Comparison of ENCODE assay signal across 20 cellular contexts in the genomic region with DNA sequence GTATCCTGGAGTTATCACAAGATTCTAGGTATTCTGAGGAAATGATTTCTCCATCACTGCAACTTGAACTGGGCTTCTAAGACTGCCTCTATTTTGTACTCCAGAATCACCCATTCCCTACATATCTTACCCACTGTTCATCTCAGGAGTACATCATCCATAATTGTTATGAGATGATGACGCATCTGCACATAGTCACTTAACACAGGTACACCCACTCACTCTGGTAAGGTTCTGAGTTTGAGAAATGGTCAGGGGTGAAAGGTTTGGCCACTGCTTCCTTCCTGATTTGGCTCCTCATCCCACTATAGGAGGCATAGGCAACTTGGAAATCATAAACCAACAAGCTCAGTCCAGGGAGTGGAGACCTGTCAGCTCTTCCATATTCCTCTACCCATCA.
DNase-seq lines count a peak whose midpoint lies in the region; ATAC-seq and TF ChIP-seq lines count a peak whose summit lies in the region.
"Had no signal": no experiment of that assay in that cellular context is flagged by ENCODE, and none has a peak within 500 bp of the region (broad histone marks: within the 10 kb centered on the region; RNA-seq: fewer than 3 reads in every experiment).

No MANE protein-coding gene starts in this region.

- DNase-seq in MCF 10A (ENCODE audit: unreplicated experiment) (no peak), breast epithelium (ENCODE audit: low spot score in 2 of 2) (no peak), RKO (ENCODE audit: low spot score) (peak; percentile 4), fibroblast of mammary gland (ENCODE audit: low read depth) (peak; percentile 33), aorta (no peak), NCI-H1417 (lab: John Stamatoyannopoulos, UW) (no peak)
- DNase-seq in stimulated activated naive CD8-positive, alpha-beta T cell treated with anti-CD3 and anti-CD28 coated beads, Interleukin-15, amount 100 ng/mL, for 72 hours = no peak
- no peak for DNase-seq in activated naive CD4-positive, alpha-beta T cell treated with anti-CD3 and anti-CD28 coated beads for 36 hours
- DNase-seq: 8988T; CD4-positive, alpha-beta memory T cell; NCI-H1930; stimulated activated CD4-positive, alpha-beta T cell treated with anti-CD3 and anti-CD28 coated beads, Interleukin-4, amount 100 ng/mL, for 4 hours; T-cell; testis had no signal

- H3K27me3 ChIP-seq in breast epithelium (peaks cover 0 to 18% of the 10 kb centered on the region in 2 donors), aorta (ENCODE audit: control insufficient read depth in 1 of 2, insufficient read depth in 2 of 2, low read length in 1 of 2) (no peaks in the 10 kb centered on the region)
- H3K27me3 ChIP-seq: ascending aorta, testis had no signal

- WGBS in aorta, 2 donors = 83 to 96% methylated on average over 1 of the region's 1 CpG

- H3K4me3 ChIP-seq in breast epithelium (no peak overlapping the region), fibroblast of mammary gland (ENCODE audit: control insufficient read depth, low read depth, low read length) (no peak overlapping the region), aorta (ENCODE audit: low read length in 2 of 2) (no peak overlapping the region)
- H3K4me3 ChIP-seq: ascending aorta, lung, prostate gland, testis had no signal

- intact Hi-C loops in MCF 10A (cut with micrococcal nuclease) = no loop called here
- intact Hi-C loops in breast epithelium (cut with DNase I; ENCODE audit: low total_unique reads) = no loop called here
- intact Hi-C loops in aorta (cut with DNase I) = no loop called here
- intact Hi-C loops in activated naive CD4-positive, alpha-beta T cell treated with anti-CD3 and anti-CD28 coated beads for 36 hours (cut with micrococcal nuclease) = no loop called here

- H3K36me3 Mint-ChIP-seq in MCF 10A (ENCODE audit: insufficient read depth, unreplicated experiment) = no peaks in the 10 kb centered on the region
- no peaks in the 10 kb centered on the region for H3K36me3 Mint-ChIP-seq in activated naive CD4-positive, alpha-beta T cell treated with anti-CD3 and anti-CD28 coated beads for 36 hours (ENCODE audit: low read depth)
- H3K36me3 Mint-ChIP-seq: activated naive CD4-positive, alpha-beta T cell treated with anti-CD3 and anti-CD28 coated beads, Interleukin-2, amount 50 U/mL, for 72 hours; CD4-positive, alpha-beta memory T cell; stimulated activated naive B cell treated with anti-CD40 and anti-IgM and Interleukin-4, amounts not matched to agents 10 μg/mL and 1 μg/mL and 100 μg/mL, for 72 hours; T-cell had no signal

- no peak overlapping the region for H3K4me3 Mint-ChIP-seq in MCF 10A (ENCODE audit: unreplicated experiment)
- no peak overlapping the region for H3K4me3 Mint-ChIP-seq in stimulated activated naive CD8-positive, alpha-beta T cell treated with anti-CD3 and anti-CD28 coated beads, Interleukin-15, amount 100 ng/mL, for 72 hours
- H3K4me3 Mint-ChIP-seq in activated naive CD4-positive, alpha-beta T cell treated with anti-CD3 and anti-CD28 coated beads for 36 hours = no peak overlapping the region
- H3K4me3 Mint-ChIP-seq: CD4-positive, alpha-beta memory T cell; stimulated activated naive B cell treated with anti-CD40 and anti-IgM and Interleukin-4, amounts not matched to agents 10 μg/mL and 1 μg/mL and 100 μg/mL, for 72 hours; T-cell had no signal

- H3K9me3 Mint-ChIP-seq in MCF 10A (ENCODE audit: unreplicated experiment) = no peaks in the 10 kb centered on the region
- H3K9me3 Mint-ChIP-seq in stimulated activated naive CD8-positive, alpha-beta T cell treated with anti-CD3 and anti-CD28 coated beads, Interleukin-15, amount 100 ng/mL, for 72 hours = no peaks in the 10 kb centered on the region
- H3K9me3 Mint-ChIP-seq in activated naive CD4-positive, alpha-beta T cell treated with anti-CD3 and anti-CD28 coated beads for 36 hours = no peaks in the 10 kb centered on the region
- H3K9me3 Mint-ChIP-seq: activated naive CD4-positive, alpha-beta T cell treated with anti-CD3 and anti-CD28 coated beads, Interleukin-2, amount 50 U/mL, for 72 hours; T-cell had no signal

- H3K27ac ChIP-seq in breast epithelium (no peak overlapping the region), aorta (ENCODE audit: low read depth in 1 of 2, low read length in 2 of 2) (no peak overlapping the region)
- H3K27ac ChIP-seq: ascending aorta, prostate gland, RWPE1, testis had no signal

- peaks cover 16% of the 10 kb centered on the region for H3K4me1 Mint-ChIP-seq in MCF 10A (ENCODE audit: insufficient read depth, unreplicated experiment)
- peaks cover 5% of the 10 kb centered on the region for H3K4me1 Mint-ChIP-seq in stimulated activated naive CD8-positive, alpha-beta T cell treated with anti-CD3 and anti-CD28 coated beads, Interleukin-15, amount 100 ng/mL, for 72 hours
- H3K4me1 Mint-ChIP-seq in activated naive CD4-positive, alpha-beta T cell treated with anti-CD3 and anti-CD28 coated beads for 36 hours (ENCODE audit: low read depth) = peaks cover 3% of the 10 kb centered on the region

- peaks cover 44% of the 10 kb centered on the region for H3K27me3 Mint-ChIP-seq in MCF 10A (ENCODE audit: insufficient read depth, unreplicated experiment)
- H3K27me3 Mint-ChIP-seq in stimulated activated naive CD8-positive, alpha-beta T cell treated with anti-CD3 and anti-CD28 coated beads, Interleukin-15, amount 100 ng/mL, for 72 hours = no peaks in the 10 kb centered on the region
- no peaks in the 10 kb centered on the region for H3K27me3 Mint-ChIP-seq in activated naive CD4-positive, alpha-beta T cell treated with anti-CD3 and anti-CD28 coated beads for 36 hours (ENCODE audit: low read depth)
- H3K27me3 Mint-ChIP-seq: stimulated activated naive B cell treated with anti-CD40 and anti-IgM and Interleukin-4, amounts not matched to agents 10 μg/mL and 1 μg/mL and 100 μg/mL, for 72 hours had no signal

- ATAC-seq in stimulated activated naive CD8-positive, alpha-beta T cell treated with anti-CD3 and anti-CD28 coated beads, Interleukin-15, amount 100 ng/mL, for 72 hours = peak; percentile 45
- ATAC-seq in aorta (ENCODE audit: low FRiP score) = no peak
- ATAC-seq: T-cell had no signal

- POLR2A ChIA-PET in MCF 10A (lab: Yijun Ruan, JAX) = no interaction called here

- H3K9me3 ChIP-seq in breast epithelium = no peaks in the 10 kb centered on the region
- H3K9me3 ChIP-seq in aorta (ENCODE audit: control insufficient read depth, low read length) = no peaks in the 10 kb centered on the region
- H3K9me3 ChIP-seq: ascending aorta, prostate gland, testis had no signal

- CTCF ChIA-PET in MCF 10A (lab: Yijun Ruan, JAX) = interaction anchor here (1.1 to 1.3 kb wide), 2 partner anchors 186 to 471 kb away, joined by 3 to 5 read pairs; no protein-coding TSS in a partner anchor
- CTCF ChIA-PET in activated naive CD4-positive, alpha-beta T cell treated with anti-CD3 and anti-CD28 coated beads for 36 hours (lab: Charles Lee) = no interaction called here

- no peak for TF ChIP-seq POLR2A in breast epithelium (IDR thresholded peaks at IDR 0.05)

- no peak for TF ChIP-seq CTCF in MCF 10A (IDR thresholded peaks at IDR 0.05; ENCODE audit: unreplicated experiment)
- TF ChIP-seq CTCF in breast epithelium (IDR thresholded peaks at IDR 0.05) = no peak
- no peak for TF ChIP-seq CTCF in fibroblast of mammary gland (conservative IDR thresholded peaks at IDR 0.05; ENCODE audit: control insufficient read depth, insufficient read depth, low read depth, low read length)

- H3K4me1 ChIP-seq in breast epithelium = no peaks in the 10 kb centered on the region
- H3K4me1 ChIP-seq in aorta (ENCODE audit: control insufficient read depth in 1 of 2, insufficient read depth in 2 of 2, low read length in 2 of 2) = no peaks in the 10 kb centered on the region
- H3K4me1 ChIP-seq: ascending aorta, prostate gland, testis had no signal

- no peaks in the 10 kb centered on the region for H3K36me3 ChIP-seq in breast epithelium
- H3K36me3 ChIP-seq in aorta (ENCODE audit: control insufficient read depth in 1 of 2, insufficient read depth in 2 of 2, low read length in 1 of 2) = no peaks in the 10 kb centered on the region
- H3K36me3 ChIP-seq: ascending aorta, prostate gland had no signal

- no peak overlapping the region for H3K27ac Mint-ChIP-seq in MCF 10A (ENCODE audit: low read depth, unreplicated experiment)
- peak overlapping the region; percentile 34 to 85 for H3K27ac Mint-ChIP-seq in stimulated activated naive CD8-positive, alpha-beta T cell treated with anti-CD3 and anti-CD28 coated beads, Interleukin-15, amount 100 ng/mL, for 72 hours
- no peak overlapping the region for H3K27ac Mint-ChIP-seq in activated naive CD4-positive, alpha-beta T cell treated with anti-CD3 and anti-CD28 coated beads for 36 hours
- H3K27ac Mint-ChIP-seq: activated naive CD4-positive, alpha-beta T cell treated with anti-CD3 and anti-CD28 coated beads, Interleukin-2, amount 50 U/mL, for 72 hours; CD4-positive, alpha-beta memory T cell; stimulated activated naive B cell treated with anti-CD40 and anti-IgM and Interleukin-4, amounts not matched to agents 10 μg/mL and 1 μg/mL and 100 μg/mL, for 72 hours; T-cell had no signal

- TSS peak; percentile 91 for BruUV-seq in MCF 10A (replicated peaks; lab: Mats Ljungman, UMichigan)

Comparison
In these comparisons a context has a peak if more than half of its experiments do, and no peak if none do; other contexts are left out.
1. DNase-seq: peak in RKO (single experiment) and fibroblast of mammary gland (single experiment); none in MCF 10A (single experiment), breast epithelium (0 of 2), stimulated activated naive CD8-positive, alpha-beta T cell treated with anti-CD3 and anti-CD28 coated beads, Interleukin-15, amount 100 ng/mL, for 72 hours (0 of 2), aorta (0 of 2), activated naive CD4-positive, alpha-beta T cell treated with anti-CD3 and anti-CD28 coated beads for 36 hours (single experiment) and NCI-H1417 (0 of 3).
2. H3K27ac Mint-ChIP-seq: peak in stimulated activated naive CD8-positive, alpha-beta T cell treated with anti-CD3 and anti-CD28 coated beads, Interleukin-15, amount 100 ng/mL, for 72 hours (2 of 2); none in MCF 10A (single experiment) and activated naive CD4-positive, alpha-beta T cell treated with anti-CD3 and anti-CD28 coated beads for 36 hours (single experiment).